In genomic region chr11:122115520-122116343, GRCh38 we compare ENCODE assay signal across 1 cellular context.
TF ChIP-seq lines count a peak whose summit lies in the region.

TSS of gene BLID (minus strand) at chr11:122116215. CDS start at chr11:122115922, 293 bp downstream.

TF ChIP-seq in GM23338, 12 proteins besides CTCF, POLR2A, EP300 and RAD21 (continued from another document):
- TF ChIP-seq REST (IDR thresholded peaks at IDR 0.05; ENCODE audit: unreplicated experiment), result no peak
- TF ChIP-seq STAT1 (IDR thresholded peaks at IDR 0.05; ENCODE audit: unreplicated experiment), result no peak
- TF ChIP-seq ZNF114 (CRISPR knock-in tag; IDR thresholded peaks at IDR 0.05), result no peak
- no peak for TF ChIP-seq EZH2 (IDR thresholded peaks at IDR 0.05; ENCODE audit: low read depth, unreplicated experiment)
- TF ChIP-seq EZH2phosphoT487 (IDR thresholded peaks at IDR 0.05; ENCODE audit: unreplicated experiment), result no peak
- no peak for TF ChIP-seq NANOG (IDR thresholded peaks at IDR 0.05; ENCODE audit: borderline replicate concordance)
- no peak for TF ChIP-seq ETS1 (IDR thresholded peaks at IDR 0.05)
- TF ChIP-seq CREB1 (CRISPR knock-in tag; IDR thresholded peaks at IDR 0.05; ENCODE audit: low read depth), result no peak
